18 cellular contexts compared by ENCODE assay signal in genomic region chr10:44575601-44576380, GRCh38.
"Had no signal": no experiment of that assay in that cellular context is flagged by ENCODE, and none has a peak within 500 bp of the region (broad histone marks: within the 10 kb centered on the region; RNA-seq: fewer than 3 reads in every experiment).

No MANE protein-coding gene starts in this region.

- H3K36me3 Mint-ChIP-seq: activated naive CD4-positive, alpha-beta T cell treated with anti-CD3 and anti-CD28 coated beads, Interleukin-2, amount 50 U/mL, for 24 hours; natural killer cell treated with Interleukin-12 subunit alpha and Interleukin-12 subunit beta and Interleukin-15 and Interleukin-18, amount 100 ng/mL, for 72 hours; stimulated activated naive B cell treated with anti-CD40 and anti-IgM and Interleukin-4, amounts not matched to agents 10 μg/mL and 1 μg/mL and 100 μg/mL, for 72 hours; T-cell; type B pancreatic cell had no signal

- H3K4me1 ChIP-seq: body of pancreas, foreskin keratinocyte, parathyroid adenoma had no signal

- H3K4me3 ChIP-seq: body of pancreas, cardiac muscle cell, smooth muscle cell, thoracic aorta had no signal

- H3K4me1 Mint-ChIP-seq: activated naive CD4-positive, alpha-beta T cell treated with anti-CD3 and anti-CD28 coated beads, Interleukin-2, amount 50 U/mL, for 24 hours; stimulated activated naive B cell treated with anti-CD40 and anti-IgM and Interleukin-4, amounts not matched to agents 10 μg/mL and 1 μg/mL and 100 μg/mL, for 72 hours had no signal

- H3K27me3 Mint-ChIP-seq: activated naive CD4-positive, alpha-beta T cell treated with anti-CD3 and anti-CD28 coated beads, Interleukin-2, amount 50 U/mL, for 24 hours; natural killer cell treated with Interleukin-12 subunit alpha and Interleukin-12 subunit beta and Interleukin-15 and Interleukin-18, amount 100 ng/mL, for 72 hours; stimulated activated naive B cell treated with anti-CD40 and anti-IgM and Interleukin-4, amounts not matched to agents 10 μg/mL and 1 μg/mL and 100 μg/mL, for 72 hours; T-cell; type B pancreatic cell had no signal

- H3K27ac Mint-ChIP-seq: activated CD8-positive, alpha-beta T cell treated with anti-CD3 and anti-CD28 coated beads, Interleukin-2, amount 10 ng/mL, durations not matched to agents 7 days and 5 days; activated naive CD4-positive, alpha-beta T cell treated with anti-CD3 and anti-CD28 coated beads, Interleukin-2, amount 50 U/mL, for 24 hours; stimulated activated naive B cell treated with anti-CD40 and anti-IgM and Interleukin-4, amounts not matched to agents 10 μg/mL and 1 μg/mL and 100 μg/mL, for 72 hours; type B pancreatic cell had no signal

- ATAC-seq: activated CD8-positive, alpha-beta T cell treated with anti-CD3 and anti-CD28 coated beads, Interleukin-2, amount 10 ng/mL, durations not matched to agents 7 days and 5 days; body of pancreas; left lobe of liver; stimulated activated naive B cell treated with anti-CD40 and anti-IgM and Interleukin-4, amounts not matched to agents 10 μg/mL and 1 μg/mL and 100 μg/mL, for 72 hours had no signal

- H3K36me3 ChIP-seq: cardiac muscle cell, thoracic aorta, WERI-Rb-1 had no signal

- H2AFZ ChIP-seq: parathyroid adenoma had no signal

- H3K27me3 ChIP-seq: body of pancreas, cardiac muscle cell, foreskin keratinocyte had no signal

- H3K9ac ChIP-seq: parathyroid adenoma had no signal

- H3K9me3 Mint-ChIP-seq: activated naive CD4-positive, alpha-beta T cell treated with anti-CD3 and anti-CD28 coated beads, Interleukin-2, amount 50 U/mL, for 24 hours; stimulated activated naive B cell treated with anti-CD40 and anti-IgM and Interleukin-4, amounts not matched to agents 10 μg/mL and 1 μg/mL and 100 μg/mL, for 72 hours; type B pancreatic cell had no signal

- H3K4me3 Mint-ChIP-seq: activated CD8-positive, alpha-beta T cell treated with anti-CD3 and anti-CD28 coated beads, Interleukin-2, amount 10 ng/mL, durations not matched to agents 7 days and 5 days; activated naive CD4-positive, alpha-beta T cell treated with anti-CD3 and anti-CD28 coated beads, Interleukin-2, amount 50 U/mL, for 24 hours; natural killer cell treated with Interleukin-12 subunit alpha and Interleukin-12 subunit beta and Interleukin-15 and Interleukin-18, amount 100 ng/mL, for 72 hours; stimulated activated naive B cell treated with anti-CD40 and anti-IgM and Interleukin-4, amounts not matched to agents 10 μg/mL and 1 μg/mL and 100 μg/mL, for 72 hours; T-cell; type B pancreatic cell had no signal

- H3K4me2 ChIP-seq: smooth muscle cell had no signal

- H3K9me3 ChIP-seq: body of pancreas, thoracic aorta had no signal

- DNase-seq: activated CD4-positive, alpha-beta T cell treated with anti-CD3 and anti-CD28 coated beads for 1 hour; activated CD4-positive, alpha-beta T cell treated with anti-CD3 and anti-CD28 coated beads, Interleukin-2, amount 50 U/mL, for 1 hour; activated CD8-positive, alpha-beta T cell treated with anti-CD3 and anti-CD28 coated beads, Interleukin-2, amount 10 ng/mL, durations not matched to agents 7 days and 5 days; activated gamma-delta T cell treated with Interleukin-2 at 50 U/mL for 16 hours; body of pancreas; stimulated activated CD4-positive, alpha-beta T cell treated with anti-CD3 and anti-CD28 coated beads, Interleukin-15, amount 100 ng/mL, for 24 hours; stimulated activated naive B cell treated with anti-CD40 and anti-IgM and Interleukin-4, amounts not matched to agents 10 μg/mL and 1 μg/mL and 100 μg/mL, for 72 hours; T-cell; WERI-Rb-1 had no signal

- H3K27ac ChIP-seq: body of pancreas, cardiac muscle cell, foreskin keratinocyte, parathyroid adenoma, thoracic aorta, WERI-Rb-1 had no signal
